Comparison of ENCODE assay signal across 1 cellular context in genomic region chr1:227343201-227343600, GRCh38.
TF ChIP-seq lines count a peak whose summit lies in the region.

No MANE protein-coding gene starts in this region.

TF ChIP-seq in A549, 52 proteins besides CTCF, POLR2A, EP300 and RAD21 (continued from another document):
- TF ChIP-seq CBX2 (IDR thresholded peaks at IDR 0.05; ENCODE audit: borderline replicate concordance, low read depth) (no peak), CEBPB (IDR thresholded peaks at IDR 0.05) (no peak), MAX (IDR thresholded peaks at IDR 0.05) (no peak), ELK1 (IDR thresholded peaks at IDR 0.05; ENCODE audit: low read depth, low read length) (no peak), BCL3 (IDR thresholded peaks at IDR 0.05) (no peak), KDM1A (IDR thresholded peaks at IDR 0.05; ENCODE audit: low read depth) (no peak), KDM5A (IDR thresholded peaks at IDR 0.05) (no peak), EHF (CRISPR knock-in tag; IDR thresholded peaks at IDR 0.05) (no peak), EHMT2 (IDR thresholded peaks at IDR 0.05; ENCODE audit: low read depth) (no peak), PHF8 (IDR thresholded peaks at IDR 0.05; ENCODE audit: borderline replicate concordance, low read depth) (no peak), ZNF302 (CRISPR knock-in tag; IDR thresholded peaks at IDR 0.05) (no peak), ATOH8 (CRISPR knock-in tag; IDR thresholded peaks at IDR 0.05; ENCODE audit: low read depth) (no peak), CHD4 (IDR thresholded peaks at IDR 0.05; ENCODE audit: borderline replicate concordance) (no peak), JUN (IDR thresholded peaks at IDR 0.05) (no peak)
